28 cellular contexts compared by ENCODE assay signal in the genomic region with DNA sequence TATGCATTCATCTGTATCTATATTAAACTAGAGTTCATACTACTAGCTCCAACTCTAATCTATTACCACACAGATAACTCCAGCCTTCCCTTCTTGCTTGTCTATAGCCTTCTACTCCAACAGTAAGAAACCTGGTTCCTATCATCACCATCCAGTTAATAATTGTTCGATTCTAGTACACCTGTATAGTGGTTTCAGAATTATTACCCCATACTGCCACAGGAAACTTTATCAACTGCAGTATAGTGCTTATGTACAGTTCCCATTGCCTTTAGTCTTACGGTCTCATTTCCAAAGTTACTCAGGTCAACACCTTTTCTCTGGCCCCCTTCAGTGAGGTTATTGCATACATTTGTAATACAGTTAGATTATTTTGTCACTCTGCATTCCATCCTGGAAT. TPM values are rescaled to one million over a fixed set of nuclear protein-coding genes. Genes with fewer than 3 reads are reported as not detected.
DNase-seq lines count a peak whose midpoint lies in the region; ATAC-seq, FAIRE-seq and TF ChIP-seq lines count a peak whose summit lies in the region.
"Had no signal": no experiment of that assay in that cellular context is flagged by ENCODE, and none has a peak within 500 bp of the region (broad histone marks: within the 10 kb centered on the region; RNA-seq: fewer than 3 reads in every experiment).

No MANE protein-coding gene starts in this region.

- intact Hi-C loops in activated CD4-positive, alpha-beta T cell treated with anti-CD3 and anti-CD28 coated beads, Interleukin-2, amount 10 ng/mL, durations not matched to agents 24 days and 14 days (cut with micrococcal nuclease) = loop anchor here (5.0 kb wide), 1 partner anchor 172 kb away; no protein-coding TSS in a partner anchor

- peaks cover 28% of the 10 kb centered on the region for H3K4me1 Mint-ChIP-seq in activated CD4-positive, alpha-beta T cell treated with anti-CD3 and anti-CD28 coated beads, Interleukin-2, amount 10 ng/mL, durations not matched to agents 24 days and 14 days
- H3K4me1 Mint-ChIP-seq in activated naive CD8-positive, alpha-beta T cell treated with anti-CD3 and anti-CD28 coated beads, Interleukin-2, amount 50 U/mL, for 24 hours = peaks cover 44% of the 10 kb centered on the region
- peaks cover 9% of the 10 kb centered on the region for H3K4me1 Mint-ChIP-seq in mesothelial cell of epicardium

- no peaks in the 10 kb centered on the region for H3K27me3 Mint-ChIP-seq in activated CD4-positive, alpha-beta T cell treated with anti-CD3 and anti-CD28 coated beads, Interleukin-2, amount 10 ng/mL, durations not matched to agents 24 days and 14 days
- no peaks in the 10 kb centered on the region for H3K27me3 Mint-ChIP-seq in activated naive CD8-positive, alpha-beta T cell treated with anti-CD3 and anti-CD28 coated beads, Interleukin-2, amount 50 U/mL, for 24 hours
- H3K27me3 Mint-ChIP-seq in mesothelial cell of epicardium (ENCODE audit: low read depth) = no peaks in the 10 kb centered on the region
- H3K27me3 Mint-ChIP-seq: B cell had no signal

- peaks cover 24% of the 10 kb centered on the region for H3K36me3 Mint-ChIP-seq in activated CD4-positive, alpha-beta T cell treated with anti-CD3 and anti-CD28 coated beads, Interleukin-2, amount 10 ng/mL, durations not matched to agents 24 days and 14 days (ENCODE audit: low read depth)
- peaks cover 48% of the 10 kb centered on the region for H3K36me3 Mint-ChIP-seq in activated naive CD8-positive, alpha-beta T cell treated with anti-CD3 and anti-CD28 coated beads, Interleukin-2, amount 50 U/mL, for 24 hours (ENCODE audit: low read depth)
- peaks cover 11% of the 10 kb centered on the region for H3K36me3 Mint-ChIP-seq in mesothelial cell of epicardium

- peak; percentile 21 for DNase-seq in activated CD4-positive, alpha-beta T cell treated with anti-CD3 and anti-CD28 coated beads, Interleukin-2, amount 10 ng/mL, durations not matched to agents 24 days and 14 days
- no peak for DNase-seq in activated CD4-positive, alpha-beta T cell treated with anti-CD3 and anti-CD28 coated beads for 48 hours
- DNase-seq in GM12892 (ENCODE audit: insufficient read length) = no peak
- DNase-seq in activated naive CD8-positive, alpha-beta T cell treated with anti-CD3 and anti-CD28 coated beads, Interleukin-2, amount 50 U/mL, for 24 hours = no peak
- DNase-seq in NCI-H2171 (lab: John Stamatoyannopoulos, UW) = no peak
- DNase-seq in mesothelial cell of epicardium (ENCODE audit: low spot score in 2 of 2, unreplicated experiment in 2 of 2) = no peak
- DNase-seq in activated gamma-delta T cell treated with Interleukin-2 at 50 U/mL for 16 hours = no peak
- DNase-seq: Caco-2; CD8-positive, alpha-beta T cell; GOT3; HFFc6; KBM-7; NCI-H1105 treated with DMSO at 0.1 percent for 48 hours; NCI-H146; NCI-H1930; NCI-H2107; NCI-H446; NCI-H524 treated with DMSO at 0.1 percent for 48 hours; NCI-H774; NK-92 treated with Interleukin-12 subunit alpha and Interleukin-12 subunit beta, amount 100 ng/mL, for 24 hours; PC-9; SJCRH30 had no signal

- TF ChIP-seq POLR2A in GM12892 (IDR thresholded peaks at IDR 0.05; ENCODE audit: low read depth, low read length) = no peak

- H3K4me3 Mint-ChIP-seq in activated CD4-positive, alpha-beta T cell treated with anti-CD3 and anti-CD28 coated beads, Interleukin-2, amount 10 ng/mL, durations not matched to agents 24 days and 14 days = no peak overlapping the region
- H3K4me3 Mint-ChIP-seq in activated naive CD8-positive, alpha-beta T cell treated with anti-CD3 and anti-CD28 coated beads, Interleukin-2, amount 50 U/mL, for 24 hours = no peak overlapping the region
- no peak overlapping the region for H3K4me3 Mint-ChIP-seq in mesothelial cell of epicardium
- H3K4me3 Mint-ChIP-seq: B cell; CD8-positive, alpha-beta T cell; HFFc6 had no signal

- no peak for TF ChIP-seq CTCF in mesothelial cell of epicardium (IDR thresholded peaks at IDR 0.05; ENCODE audit: unreplicated experiment)

- peaks cover 14% of the 10 kb centered on the region for H3K9me3 Mint-ChIP-seq in activated CD4-positive, alpha-beta T cell treated with anti-CD3 and anti-CD28 coated beads, Interleukin-2, amount 10 ng/mL, durations not matched to agents 24 days and 14 days
- H3K9me3 Mint-ChIP-seq in activated naive CD8-positive, alpha-beta T cell treated with anti-CD3 and anti-CD28 coated beads, Interleukin-2, amount 50 U/mL, for 24 hours = peaks cover 23% of the 10 kb centered on the region
- peaks cover 13% of the 10 kb centered on the region for H3K9me3 Mint-ChIP-seq in mesothelial cell of epicardium

- ATAC-seq in HG02840 (IDR thresholded peaks at IDR 0.05; ENCODE audit: low FRiP score, unreplicated experiment) = peak; percentile 44
- ATAC-seq in activated naive CD8-positive, alpha-beta T cell treated with anti-CD3 and anti-CD28 coated beads, Interleukin-2, amount 50 U/mL, for 24 hours = no peak
- ATAC-seq: CD8-positive, alpha-beta T cell; Right ventricle myocardium inferior; SK-N-SH treated with all-trans-retinoic acid at 6 μM for 48 hours had no signal

- H3K27ac Mint-ChIP-seq in activated CD4-positive, alpha-beta T cell treated with anti-CD3 and anti-CD28 coated beads, Interleukin-2, amount 10 ng/mL, durations not matched to agents 24 days and 14 days = no peak overlapping the region
- H3K27ac Mint-ChIP-seq in activated naive CD8-positive, alpha-beta T cell treated with anti-CD3 and anti-CD28 coated beads, Interleukin-2, amount 50 U/mL, for 24 hours = peak overlapping the region; percentile 2
- no peak overlapping the region for H3K27ac Mint-ChIP-seq in mesothelial cell of epicardium
- H3K27ac Mint-ChIP-seq: B cell; CD8-positive, alpha-beta T cell; HFFc6 had no signal

- peak; percentile 36 for FAIRE-seq in GM12892 (lab: Jason Lieb, UNC)
- FAIRE-seq: G401.6, HTR-8/SVneo had no signal

RNA-seq across cellular contexts. Expression of gene METTL8, which starts 14.5 kb away (rescaled TPM):
- 33.1 and 42.9 TPM in 2 replicates for total RNA-seq in activated CD4-positive, alpha-beta T cell treated with anti-CD3 and anti-CD28 coated beads, Interleukin-2, amount 10 ng/mL, durations not matched to agents 24 days and 14 days
- 48.8 TPM for polyA plus RNA-seq in GM12892 (2012; ENCODE audit: missing spikeins)
- total RNA-seq in mesothelial cell of epicardium = 39.6 to 42.0 TPM (median 41.6 TPM) in 3 replicates

RNA-seq across cellular contexts. Expression of gene DCAF17, which starts 14.7 kb away (rescaled TPM):
- total RNA-seq in activated CD4-positive, alpha-beta T cell treated with anti-CD3 and anti-CD28 coated beads, Interleukin-2, amount 10 ng/mL, durations not matched to agents 24 days and 14 days = 27.3 and 27.4 TPM in 2 replicates
- 15.8 TPM for polyA plus RNA-seq in GM12892 (2012; ENCODE audit: missing spikeins)
- total RNA-seq in mesothelial cell of epicardium = 21.5 to 23.1 TPM (median 22.4 TPM) in 3 replicates
